11 cellular contexts compared by ENCODE assay signal in genomic region chr1:2322593-2323295, GRCh38.
DNase-seq lines count a peak whose midpoint lies in the region; ATAC-seq and TF ChIP-seq lines count a peak whose summit lies in the region.
"Had no signal": no experiment of that assay in that cellular context is flagged by ENCODE, and none has a peak within 500 bp of the region (broad histone marks: within the 10 kb centered on the region; RNA-seq: fewer than 3 reads in every experiment).

No MANE protein-coding gene starts in this region.

- H3K27me3 ChIP-seq in WERI-Rb-1 (ENCODE audit: insufficient read depth, low read depth, severe bottlenecking) (peaks cover 4% of the 10 kb centered on the region), right atrium auricular region (no peaks in the 10 kb centered on the region), trophoblast cell (ENCODE audit: insufficient read depth, low read length) (no peaks in the 10 kb centered on the region)

- H3K4me1 ChIP-seq in right atrium auricular region = peaks cover 0 to 53% of the 10 kb centered on the region in 2 donors
- H3K4me1 ChIP-seq in trophoblast cell (ENCODE audit: control insufficient read depth in 1 of 2, insufficient read depth in 2 of 2, low read length in 2 of 2) = peaks cover 18 to 23% of the 10 kb centered on the region in 2 experiments

- DNase-seq in AG08395 (ENCODE audit: low spot score) = peak; percentile 65
- DNase-seq in WERI-Rb-1 = peak; percentile 93
- DNase-seq in right atrium auricular region (ENCODE audit: low spot score) = no peak
- DNase-seq in trophoblast cell = peak; percentile 89 to 92
- DNase-seq in GM10266 (ENCODE audit: extremely low spot score) = no peak
- DNase-seq: AML-193; NCI-H1930; stimulated activated CD8-positive, alpha-beta memory T cell treated with anti-CD3 and anti-CD28 coated beads, Interleukin-4, amount 100 ng/mL, for 48 hours had no signal

- H2BK5ac ChIP-seq in trophoblast cell (ENCODE audit: low read depth, low read length, poor library complexity) = peak overlapping the region; percentile 77

- peak overlapping the region; percentile 91 for H2BK12ac ChIP-seq in trophoblast cell (ENCODE audit: low read length)

- H3K27ac ChIP-seq in WERI-Rb-1 (peak overlapping the region; percentile 58), right atrium auricular region (peak overlapping the region; percentile 78 to 84), trophoblast cell (ENCODE audit: low read depth, low read length) (peak overlapping the region; percentile 85)

- H3K79me2 ChIP-seq in trophoblast cell (ENCODE audit: control insufficient read depth, insufficient read depth, low read length, poor library complexity) = peaks cover 7% of the 10 kb centered on the region

- peak overlapping the region; percentile 69 for H2AK5ac ChIP-seq in trophoblast cell (ENCODE audit: low read length)

- no peak for ATAC-seq in HG03045 (IDR thresholded peaks at IDR 0.05; ENCODE audit: unreplicated experiment)
- no peak for ATAC-seq in GM21515 (IDR thresholded peaks at IDR 0.05; ENCODE audit: unreplicated experiment)
- no peak for ATAC-seq in HG02884 (IDR thresholded peaks at IDR 0.05; ENCODE audit: unreplicated experiment)

- peak overlapping the region; percentile 49 for H4K12ac ChIP-seq in trophoblast cell (ENCODE audit: low read depth, low read length)

- peak overlapping the region; percentile 50 for H3K4ac ChIP-seq in trophoblast cell (ENCODE audit: low read depth, low read length)

- H3K79me1 ChIP-seq in trophoblast cell (ENCODE audit: low read length) = peaks cover 23% of the 10 kb centered on the region

- WGBS in trophoblast cell (ENCODE audit: extremely low coverage, insufficient coverage, insufficient read length) = no CpG with 5 or more reads among the region's 46 CpGs

- H3K9me3 ChIP-seq in WERI-Rb-1 (ENCODE audit: severe bottlenecking) (no peaks in the 10 kb centered on the region), right atrium auricular region (no peaks in the 10 kb centered on the region), trophoblast cell (ENCODE audit: insufficient read depth, low read depth, low read length) (peaks cover 5% of the 10 kb centered on the region)

- TF ChIP-seq CTCF in WERI-Rb-1 (IDR thresholded peaks at IDR 0.05; ENCODE audit: low read depth, low read length) (no peak), right atrium auricular region (IDR thresholded peaks at IDR 0.05) (no peak), GM10266 (IDR thresholded peaks at IDR 0.05; ENCODE audit: control insufficient read depth, insufficient read depth, low read depth, missing control alignments) (no peak)

- no peak overlapping the region for H3K4me2 ChIP-seq in trophoblast cell (ENCODE audit: low read length)

- H3K4me3 ChIP-seq in WERI-Rb-1 (ENCODE audit: low read depth, low read length) = 0 out of 2 replicates have a peak overlapping the region, but pooled peaks have one; percentile 3
- H3K4me3 ChIP-seq in right atrium auricular region = peak overlapping the region in 1 of 2 donors; percentile 18
- no peak overlapping the region for H3K4me3 ChIP-seq in trophoblast cell (ENCODE audit: low read depth, low read length)

- peak overlapping the region; percentile 73 for H3K18ac ChIP-seq in trophoblast cell (ENCODE audit: low read length)

- H3K14ac ChIP-seq in trophoblast cell (ENCODE audit: low read length) = peak overlapping the region; percentile 87

- H3K23ac ChIP-seq in trophoblast cell (ENCODE audit: low read length) = no peak overlapping the region

- H4K8ac ChIP-seq in trophoblast cell (ENCODE audit: low read depth, low read length) = peak overlapping the region; percentile 67

- no peak overlapping the region for H3K9ac ChIP-seq in trophoblast cell (ENCODE audit: low read length)

- no peak overlapping the region for H2AFZ ChIP-seq in trophoblast cell (ENCODE audit: insufficient read depth, low read length, poor library complexity)

- H2BK120ac ChIP-seq in trophoblast cell (ENCODE audit: insufficient read depth, low read length, poor library complexity) = peak overlapping the region; percentile 89

- H3K36me3 ChIP-seq in WERI-Rb-1 (no peaks in the 10 kb centered on the region), right atrium auricular region (no peaks in the 10 kb centered on the region), trophoblast cell (ENCODE audit: control insufficient read depth in 1 of 2, insufficient read depth in 2 of 2, low read length in 2 of 2) (no peaks in the 10 kb centered on the region)

- peak overlapping the region; percentile 95 for H4K91ac ChIP-seq in trophoblast cell (ENCODE audit: low read depth, low read length)

Comparison
In these comparisons a context has a peak if more than half of its experiments do, and no peak if none do; other contexts are left out.
1. DNase-seq: peak in AG08395 (single experiment), WERI-Rb-1 (single experiment) and trophoblast cell (2 of 2); none in right atrium auricular region (single experiment) and GM10266 (single experiment).
2. Peak in every context shown above with its lines, with median percentiles within 50 percentile points of each other: H3K27ac ChIP-seq.